Comparison of ENCODE assay signal across 17 cellular contexts in genomic region chr10:119740096-119740495, GRCh38. TPM values are rescaled to one million over a fixed set of nuclear protein-coding genes. Genes with fewer than 3 reads are reported as not detected.
DNase-seq lines count a peak whose midpoint lies in the region; ATAC-seq lines count a peak whose summit lies in the region.
"Had no signal": no experiment of that assay in that cellular context is flagged by ENCODE, and none has a peak within 500 bp of the region (broad histone marks: within the 10 kb centered on the region; RNA-seq: fewer than 3 reads in every experiment).

No MANE protein-coding gene starts in this region.

- H3K27me3 Mint-ChIP-seq in activated CD4-positive, alpha-beta T cell treated with anti-CD3 and anti-CD28 coated beads for 36 hours, result no peaks in the 10 kb centered on the region
- H3K27me3 Mint-ChIP-seq: CD4-positive, alpha-beta T cell had no signal

- H3K36me3 ChIP-seq in BLaER1 treated with 17β-estradiol and CSF1 and Interleukin-3, amounts not matched to agents 10 nM and 100 nM, result peaks cover 0 to 8% (median 0%) of the 10 kb centered on the region in 11 experiments; a peak in 4 of 22 replicates
- H3K36me3 ChIP-seq in HAP-1 (replicated peaks), result no peaks in the 10 kb centered on the region

- no peak overlapping the region for H3K27ac Mint-ChIP-seq in activated CD4-positive, alpha-beta T cell treated with anti-CD3 and anti-CD28 coated beads for 36 hours
- H3K27ac Mint-ChIP-seq: CD4-positive, alpha-beta T cell had no signal

- no peak overlapping the region for H3K9ac ChIP-seq in BLaER1 treated with 17β-estradiol and CSF1 and Interleukin-3, amounts not matched to agents 10 nM and 100 nM

- peak overlapping the region in 10 of 11 experiments; percentile 8 to 63 (median 58); a peak in 16 of 22 replicates for H3K4me2 ChIP-seq in BLaER1 treated with 17β-estradiol and CSF1 and Interleukin-3, amounts not matched to agents 10 nM and 100 nM
- H3K4me2 ChIP-seq: A549 had no signal

- H3K4me3 ChIP-seq in BLaER1 treated with 17β-estradiol and CSF1 and Interleukin-3, amounts not matched to agents 10 nM and 100 nM, result no peak overlapping the region
- no peak overlapping the region for H3K4me3 ChIP-seq in HAP-1
- H3K4me3 ChIP-seq: A549, K562 had no signal

- peaks cover 47% of the 10 kb centered on the region for H3K4me1 Mint-ChIP-seq in activated CD4-positive, alpha-beta T cell treated with anti-CD3 and anti-CD28 coated beads for 36 hours

- peaks cover 0 to 3% (median 0%) of the 10 kb centered on the region in 11 experiments; a peak in 2 of 22 replicates for H3K9me3 ChIP-seq in BLaER1 treated with 17β-estradiol and CSF1 and Interleukin-3, amounts not matched to agents 10 nM and 100 nM (replicated peaks in 1 of 11)
- no peaks in the 10 kb centered on the region for H3K9me3 ChIP-seq in HAP-1
- H3K9me3 ChIP-seq: A549 had no signal

- intact Hi-C loops in activated CD4-positive, alpha-beta T cell treated with anti-CD3 and anti-CD28 coated beads for 36 hours (cut with DNase I, micrococcal nuclease), result no loop called here

- DNase-seq in G401 (ENCODE audit: low spot score), result peak; percentile 79
- DNase-seq in cerebellar cortex (ENCODE audit: low spot score), result peak; percentile 72
- DNase-seq in activated CD4-positive, alpha-beta T cell treated with anti-CD3 and anti-CD28 coated beads for 36 hours, result no peak
- DNase-seq in HAP-1 (ENCODE audit: low spot score in 2 of 2), result no peak
- no peak for DNase-seq in A172 (ENCODE audit: low spot score)
- DNase-seq: AML-193; CD4-positive, alpha-beta T cell; DMS153; DMS79; GF-D8; GOT3; H7 had no signal

- H3K27ac ChIP-seq in BLaER1 treated with 17β-estradiol and CSF1 and Interleukin-3, amounts not matched to agents 10 nM and 100 nM, result no peak overlapping the region
- H3K27ac ChIP-seq: A549, HL-60 had no signal

- POLR2A ChIA-PET in activated CD4-positive, alpha-beta T cell treated with anti-CD3 and anti-CD28 coated beads for 36 hours (lab: Charles Lee), result no interaction called here

- in situ Hi-C loops in G401 (cut with HindIII; ENCODE audit: low sequenced_read_pairs), result no loop called here
- in situ Hi-C loops in HAP-1 (cut with MboI; ENCODE audit: low sequenced_read_pairs), result no loop called here

- CTCF ChIA-PET in activated CD4-positive, alpha-beta T cell treated with anti-CD3 and anti-CD28 coated beads for 36 hours (lab: Charles Lee), result no interaction called here

- no peaks in the 10 kb centered on the region for H3K36me3 Mint-ChIP-seq in activated CD4-positive, alpha-beta T cell treated with anti-CD3 and anti-CD28 coated beads for 36 hours (ENCODE audit: low read depth)

- no peaks in the 10 kb centered on the region for H3K27me3 ChIP-seq in BLaER1 treated with 17β-estradiol and CSF1 and Interleukin-3, amounts not matched to agents 10 nM and 100 nM
- no peaks in the 10 kb centered on the region for H3K27me3 ChIP-seq in HAP-1 (ENCODE audit: low read depth)

- H3K4me1 ChIP-seq in BLaER1 treated with 17β-estradiol and CSF1 and Interleukin-3, amounts not matched to agents 10 nM and 100 nM, result peaks cover 18 to 42% (median 30%) of the 10 kb centered on the region in 10 experiments
- peaks cover 15% of the 10 kb centered on the region for H3K4me1 ChIP-seq in HAP-1

- ATAC-seq in activated CD4-positive, alpha-beta T cell treated with anti-CD3 and anti-CD28 coated beads for 36 hours, result no peak
- no peak for ATAC-seq in HG03521 (IDR thresholded peaks at IDR 0.05; ENCODE audit: unreplicated experiment)
- ATAC-seq: A549, K562 had no signal

- H4K20me1 ChIP-seq in BLaER1 treated with 17β-estradiol and CSF1 and Interleukin-3, amounts not matched to agents 10 nM and 100 nM, result peaks cover 0 to 52% (median 5%) of the 10 kb centered on the region in 11 experiments; a peak in 7 of 22 replicates

- H3K4me3 Mint-ChIP-seq in activated CD4-positive, alpha-beta T cell treated with anti-CD3 and anti-CD28 coated beads for 36 hours, result no peak overlapping the region
- H3K4me3 Mint-ChIP-seq: CD4-positive, alpha-beta T cell had no signal

- no peaks in the 10 kb centered on the region for H3K9me3 Mint-ChIP-seq in activated CD4-positive, alpha-beta T cell treated with anti-CD3 and anti-CD28 coated beads for 36 hours (ENCODE audit: low read depth)
- H3K9me3 Mint-ChIP-seq: CD4-positive, alpha-beta T cell had no signal

RNA-seq across cellular contexts. Expression of gene INPP5F, which starts 14.2 kb away (rescaled TPM):
- 7.9 and 10.1 TPM in 2 replicates for total RNA-seq in G401 (2014; rRNA removed; shearing (Covaris generic))
- total RNA-seq in activated CD4-positive, alpha-beta T cell treated with anti-CD3 and anti-CD28 coated beads for 36 hours, result 10 to 100 TPM; 10.9 to 12.6 TPM
- total RNA-seq in A172 (2014; rRNA removed; shearing (Covaris generic)), result 23.5 and 33.2 TPM in 2 replicates

Comparison
In these comparisons a context has a peak if more than half of its experiments do, and no peak if none do; other contexts are left out.
1. DNase-seq: peak in G401 (single experiment) and cerebellar cortex (single experiment); none in activated CD4-positive, alpha-beta T cell treated with anti-CD3 and anti-CD28 coated beads for 36 hours (single experiment), HAP-1 (0 of 2) and A172 (single experiment).